ENCODE assay signal across 15 cellular contexts in genomic region chr17:65584604-65585521, GRCh38. TPM values are rescaled to one million over a fixed set of nuclear protein-coding genes. Genes with fewer than 3 reads are reported as not detected.
DNase-seq lines count a peak whose midpoint lies in the region; ATAC-seq, FAIRE-seq and TF ChIP-seq lines count a peak whose summit lies in the region.
"Had no signal": no experiment of that assay in that cellular context is flagged by ENCODE, and none has a peak within 500 bp of the region (broad histone marks: within the 10 kb centered on the region; RNA-seq: fewer than 3 reads in every experiment).

No MANE protein-coding gene starts in this region.

- H3K27ac Mint-ChIP-seq in CD4-positive, alpha-beta T cell: peak overlapping the region; percentile 30

- peaks cover 53% of the 10 kb centered on the region for H3K4me1 Mint-ChIP-seq in CD4-positive, alpha-beta T cell (ENCODE audit: low read depth)

- H3K9me3 ChIP-seq in CD4-positive, alpha-beta T cell (ENCODE audit: control insufficient read depth, low read length): no peaks in the 10 kb centered on the region
- H3K9me3 ChIP-seq in adipocyte (ENCODE audit: control insufficient read depth, low read length) (no peaks in the 10 kb centered on the region), HepG2 (ENCODE audit: low read length) (no peaks in the 10 kb centered on the region), prostate gland (no peaks in the 10 kb centered on the region)
- H3K9me3 ChIP-seq: gastroesophageal sphincter had no signal

- CTCF ChIA-PET in CD4-positive, alpha-beta T cell (lab: Charles Lee): no interaction called here
- CTCF ChIA-PET in HepG2 (lab: Yijun Ruan, JAX; ENCODE audit: low intra/inter-chr PET ratio, low total read pairs): no interaction called here

- intact Hi-C loops in CD4-positive, alpha-beta T cell (cut with DNase I, micrococcal nuclease): no loop called here
- intact Hi-C loops in HepG2 (cut with micrococcal nuclease; ENCODE audit: unreplicated experiment) (no loop called here), prostate gland (cut with DNase I) (no loop called here), lower leg skin (cut with DNase I; ENCODE audit: low total_unique reads) (no loop called here)

- no peak overlapping the region for H3K4me3 Mint-ChIP-seq in CD4-positive, alpha-beta T cell
- H3K4me3 Mint-ChIP-seq: CD8-positive, alpha-beta memory T cell had no signal

- FAIRE-seq in HepG2 (lab: Jason Lieb, UNC): peak; percentile 40
- FAIRE-seq: bronchial epithelial cell, G401.6 had no signal

- POLR2A ChIA-PET in CD4-positive, alpha-beta T cell (lab: Charles Lee): interaction anchor here (1.0 to 2.1 kb wide), 3 partner anchors 9 to 46 kb away, joined by 3 to 8 read pairs (median 4); no protein-coding TSS in a partner anchor
- POLR2A ChIA-PET in HepG2 (lab: Yijun Ruan, JAX): interaction anchor here (1.2 to 2.2 kb wide), 2 partner anchors 12 to 86 kb away, joined by 5 read pairs; no protein-coding TSS in a partner anchor

- H3K36me3 ChIP-seq in adipocyte (ENCODE audit: control insufficient read depth, insufficient read depth, low read length, severe bottlenecking): no peaks in the 10 kb centered on the region
- no peaks in the 10 kb centered on the region for H3K36me3 ChIP-seq in HepG2 (replicated peaks in 1 of 2; ENCODE audit: control insufficient read depth in 1 of 2, insufficient read depth in 2 of 2, low read length in 2 of 2)
- no peaks in the 10 kb centered on the region for H3K36me3 ChIP-seq in prostate gland
- H3K36me3 ChIP-seq: gastroesophageal sphincter had no signal

- no peak overlapping the region for H3K27ac ChIP-seq in CD4-positive, alpha-beta T cell (ENCODE audit: low read depth, low read length)
- H3K27ac ChIP-seq in HepG2 (ENCODE audit: extremely low read length, insufficient read depth, low read length) (peak overlapping the region; percentile 6), prostate gland (no peak overlapping the region)
- H3K27ac ChIP-seq: gastroesophageal sphincter, VCaP had no signal

- no peak for TF ChIP-seq CTCF in AG10803 (conservative IDR thresholded peaks at IDR 0.05; ENCODE audit: low read length)
- TF ChIP-seq CTCF in CD4-positive, alpha-beta T cell (IDR thresholded peaks at IDR 0.05): no peak
- TF ChIP-seq CTCF in HepG2 (CRISPR knock-in tag; IDR thresholded peaks at IDR 0.05): peak; percentile 30; the same call in 1 of the 2 replicates
- no peak for TF ChIP-seq CTCF in prostate gland (IDR thresholded peaks at IDR 0.05)
- no peak for TF ChIP-seq CTCF in lower leg skin (IDR thresholded peaks at IDR 0.05)

- no peaks in the 10 kb centered on the region for H3K36me3 Mint-ChIP-seq in CD4-positive, alpha-beta T cell (ENCODE audit: low read depth)
- H3K36me3 Mint-ChIP-seq: CD8-positive, alpha-beta memory T cell had no signal

- H3K27me3 Mint-ChIP-seq in CD4-positive, alpha-beta T cell: no peaks in the 10 kb centered on the region
- H3K27me3 Mint-ChIP-seq: CD8-positive, alpha-beta memory T cell had no signal

- TF ChIP-seq POLR2A in HepG2 (IDR thresholded peaks at IDR 0.05; ENCODE audit: insufficient read depth in 1 of 2, low read depth in 2 of 2, low read length in 2 of 2): peak in 1 of 2 experiments; percentile 34; a peak in 1 of 4 replicates
- no peak for TF ChIP-seq POLR2A in prostate gland (IDR thresholded peaks at IDR 0.05)
- no peak for TF ChIP-seq POLR2A in lower leg skin (IDR thresholded peaks at IDR 0.05)

- no TSS peak for BruUV-seq in HepG2 (replicated peaks; lab: Mats Ljungman, UMichigan)

- peak overlapping the region; percentile 70 for H3K4me2 ChIP-seq in HepG2 (ENCODE audit: low read depth, low read length)

- WGBS in HepG2 (ENCODE audit: low lambda C conversion rate): 28% methylated on average over 5 of the region's 12 CpGs
- 86% methylated on average over 9 of the region's 12 CpGs for WGBS in prostate gland
- WGBS in lower leg skin, 2 donors: 39 to 60% methylated on average over 12 of the region's 12 CpGs

- no peaks in the 10 kb centered on the region for H4K20me1 ChIP-seq in HepG2 (ENCODE audit: insufficient read depth, low read length)

- in situ Hi-C loops in HepG2 (cut with HindIII; ENCODE audit: extremely low pct_ligation_motif_present, low pct_unique_long_range_greater_than_20kb): no loop called here

- no peak overlapping the region for H2AFZ ChIP-seq in HepG2 (ENCODE audit: low read length)

- TF ChIP-seq EP300 in HepG2 (IDR thresholded peaks at IDR 0.05; ENCODE audit: low read depth in 2 of 2, low read length in 2 of 2) (peak in 1 of 2 experiments; percentile 83; a peak in 2 of 4 replicates), HepG2 (CRISPR knock-in tag; IDR thresholded peaks at IDR 0.05; ENCODE audit: borderline replicate concordance) (peak; percentile 79)

- DNase-seq in AG10803 (ENCODE audit: low read depth) (peak; percentile 58), adipocyte (ENCODE audit: low read depth) (peak; percentile 41), HepG2 (ENCODE audit: low spot score) (peak; percentile 88), COLO829 (ENCODE audit: low spot score) (no peak), prostate gland (ENCODE audit: low spot score) (no peak), lower leg skin (ENCODE audit: low spot score in 2 of 2) (no peak)
- no peak for DNase-seq in CD4-positive, alpha-beta T cell
- DNase-seq: CD8-positive, alpha-beta memory T cell; islet precursor cell; NCI-H1048; stimulated activated CD8-positive, alpha-beta memory T cell treated with anti-CD3 and anti-CD28 coated beads, Interleukin-4, amount 100 ng/mL, for 48 hours had no signal

- H3K4me3 ChIP-seq in AG10803 (ENCODE audit: low read length) (no peak overlapping the region), adipocyte (ENCODE audit: low read length) (no peak overlapping the region), HepG2 (replicated peaks in 1 of 3; ENCODE audit: insufficient read depth in 1 of 3, low read depth in 2 of 3, low read length in 3 of 3) (peak overlapping the region in 1 of 3 experiments; percentile 43; a peak in 4 of 6 replicates), prostate gland (no peak overlapping the region), lower leg skin (ENCODE audit: low read depth, poor library complexity, severe bottlenecking) (no peak overlapping the region)
- H3K4me3 ChIP-seq: gastroesophageal sphincter had no signal

- H3K4me1 ChIP-seq in adipocyte (ENCODE audit: control insufficient read depth, insufficient read depth, low read length) (peaks cover 19% of the 10 kb centered on the region), HepG2 (ENCODE audit: insufficient read depth, low read length) (peaks cover 65% of the 10 kb centered on the region), prostate gland (replicated peaks) (no peaks in the 10 kb centered on the region)

- H3K9ac ChIP-seq in adipocyte (ENCODE audit: low read length) (no peak overlapping the region), HepG2 (ENCODE audit: insufficient read depth, low read depth, low read length) (peak overlapping the region; percentile 55)

- TF ChIP-seq RAD21 in HepG2 (CRISPR knock-in tag; IDR thresholded peaks at IDR 0.05): no peak

- H3K27me3 ChIP-seq in CD4-positive, alpha-beta T cell (ENCODE audit: control insufficient read depth, insufficient read depth, low read length): no peaks in the 10 kb centered on the region
- H3K27me3 ChIP-seq in adipocyte (replicated peaks; ENCODE audit: control insufficient read depth, insufficient read depth, low read length): no peaks in the 10 kb centered on the region
- H3K27me3 ChIP-seq in HepG2 (ENCODE audit: control insufficient read depth in 1 of 2, insufficient read depth in 2 of 2, low read length in 2 of 2): no peaks in the 10 kb centered on the region
- no peaks in the 10 kb centered on the region for H3K27me3 ChIP-seq in prostate gland (replicated peaks; ENCODE audit: insufficient read depth)
- H3K27me3 ChIP-seq: gastroesophageal sphincter had no signal

- no peaks in the 10 kb centered on the region for H3K79me2 ChIP-seq in HepG2 (ENCODE audit: insufficient read depth, low read length)

- ATAC-seq in CD4-positive, alpha-beta T cell (ENCODE audit: poor library complexity): peak; percentile 60
- peak; percentile 50 for ATAC-seq in HepG2
- ATAC-seq: gastroesophageal sphincter had no signal

- H3K9me3 Mint-ChIP-seq in CD4-positive, alpha-beta T cell: no peaks in the 10 kb centered on the region
- H3K9me3 Mint-ChIP-seq: CD8-positive, alpha-beta memory T cell had no signal

TF ChIP-seq in HepG2, 621 proteins besides CTCF, POLR2A, EP300 and RAD21 (continues in another document):
- no peak for TF ChIP-seq MTF2 (CRISPR knock-in tag; IDR thresholded peaks at IDR 0.05; ENCODE audit: borderline replicate concordance)
- TF ChIP-seq NR2F1 (CRISPR knock-in tag; IDR thresholded peaks at IDR 0.05): peak in 1 of 2 experiments; percentile 40; a peak in 2 of 4 replicates
- TF ChIP-seq ZSCAN25 (CRISPR knock-in tag; IDR thresholded peaks at IDR 0.05): no peak
- TF ChIP-seq MEIS1 (CRISPR knock-in tag; IDR thresholded peaks at IDR 0.05; ENCODE audit: borderline replicate concordance): no peak
- peak; percentile 31; the same call in 1 of the 2 replicates for TF ChIP-seq KDM2A (CRISPR knock-in tag; IDR thresholded peaks at IDR 0.05; ENCODE audit: borderline replicate concordance, low read depth)
- no peak for TF ChIP-seq KLF6 (CRISPR knock-in tag; IDR thresholded peaks at IDR 0.05)

RNA-seq across cellular contexts. Expression of gene AXIN2, which starts 23.4 kb away (rescaled TPM):
- total RNA-seq in CD4-positive, alpha-beta T cell: 10 to 100 TPM; 47.9 to 49.8 TPM
- total RNA-seq in HepG2 (2016; rRNA removed; fragmentation: Illumina TruSeq; extraction: Trizol) (53.8 and 58.6 TPM in 2 replicates), prostate gland (10 to 100 TPM; 32.3 to 54.6 TPM), lower leg skin (10 to 100 TPM; 11.7 to 16.7 (median 14.6) TPM)
- total RNA-seq in HepG2 (2016; cell fraction: cytosol; rRNA removed; fragmentation: Illumina TruSeq; extraction: Trizol; ENCODE audit: low read depth): 12.0 and 13.7 TPM in 2 replicates
- 45.1 and 59.6 TPM in 2 replicates for total RNA-seq in HepG2 (2016; cell fraction: insoluble cytoplasmic fraction; rRNA removed; fragmentation: Illumina TruSeq; extraction: Trizol)
- 27.0 and 28.7 TPM in 2 replicates for total RNA-seq in HepG2 (2016; cell fraction: membrane; rRNA removed; fragmentation: Illumina TruSeq; extraction: Trizol)
- total RNA-seq in HepG2 (2016; cell fraction: nucleus; rRNA removed; fragmentation: Illumina TruSeq; extraction: Trizol): 79.3 and 81.9 TPM in 2 replicates
- 55.0 and 63.4 TPM in 2 replicates for polyA plus RNA-seq in HepG2 (2011; rRNA removed)
- 29.9 and 39.9 TPM in 2 replicates for polyA plus RNA-seq in HepG2 (2011; cell fraction: cytosol; rRNA removed)
- polyA plus RNA-seq in HepG2 (2011; cell fraction: nucleus; rRNA removed): 126 and 210 TPM in 2 replicates
- 55.5 and 56.3 TPM in 2 replicates for polyA plus RNA-seq in HepG2 (2012)
- polyA plus RNA-seq in HepG2 (2016; cell fraction: cytosol; fragmentation: Illumina TruSeq; extraction: Trizol; ENCODE audit: low read depth): 2.0 and 2.2 TPM in 2 replicates
- polyA plus RNA-seq in HepG2 (2016; cell fraction: insoluble cytoplasmic fraction; fragmentation: Illumina TruSeq; extraction: Trizol; ENCODE audit: low read depth): 34.3 and 44.8 TPM in 2 replicates
- polyA plus RNA-seq in HepG2 (2016; cell fraction: membrane; fragmentation: Illumina TruSeq; extraction: Trizol; ENCODE audit: low read depth): 9.2 and 9.3 TPM in 2 replicates
- 115 and 117 TPM in 2 replicates for polyA plus RNA-seq in HepG2 (2016; cell fraction: nucleus; fragmentation: Illumina TruSeq; extraction: Trizol; ENCODE audit: insufficient read depth, low read depth)
- polyA minus RNA-seq in HepG2 (2011; rRNA and poly(A)+ RNA removed; ENCODE audit: low replicate concordance): 0.09 and 105 TPM in 2 replicates
- polyA minus RNA-seq in HepG2 (2011; cell fraction: cytosol; rRNA and poly(A)+ RNA removed): 43.2 and 45.6 TPM in 2 replicates
- polyA minus RNA-seq in HepG2 (2011; cell fraction: nucleus; rRNA and poly(A)+ RNA removed): 175 and 211 TPM in 2 replicates

Comparison
In these comparisons a context has a peak if more than half of its experiments do, and no peak if none do; other contexts are left out.
1. DNase-seq: peak in AG10803 (single experiment), adipocyte (single experiment) and HepG2 (single experiment); none in CD4-positive, alpha-beta T cell (0 of 10), COLO829 (single experiment), prostate gland (single experiment) and lower leg skin (0 of 2).